31 cellular contexts compared by ENCODE assay signal in the genomic region with DNA sequence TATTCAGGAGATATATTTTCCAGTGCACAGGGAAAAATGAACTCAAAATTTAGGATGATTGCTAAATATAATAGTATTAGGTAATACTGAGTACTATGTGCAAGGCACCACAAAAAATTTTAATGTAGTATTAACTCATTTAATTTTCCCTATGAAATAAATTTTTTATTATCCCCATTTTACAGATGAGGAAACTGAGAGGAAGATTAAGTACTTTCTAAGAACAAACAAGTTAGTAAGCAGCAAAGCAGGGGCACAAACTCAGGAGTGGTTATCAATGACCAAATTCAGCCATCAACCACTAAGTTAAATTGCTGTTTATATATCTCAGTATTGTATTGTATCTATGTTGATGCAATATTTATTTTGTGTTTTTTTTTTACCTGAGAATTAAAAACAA. TPM values are rescaled to one million over a fixed set of nuclear protein-coding genes. Genes with fewer than 3 reads are reported as not detected.
"Had no signal": no experiment of that assay in that cellular context is flagged by ENCODE, and none has a peak within 500 bp of the region (broad histone marks: within the 10 kb centered on the region; RNA-seq: fewer than 3 reads in every experiment).

No MANE protein-coding gene starts in this region.

- H3K4me2 ChIP-seq: hepatocyte had no signal

- H3K27me3 ChIP-seq: colonic mucosa, dorsolateral prefrontal cortex, esophagus muscularis mucosa, esophagus squamous epithelium, foreskin keratinocyte, gastrocnemius medialis, gastroesophageal sphincter, heart left ventricle, heart right ventricle, hepatocyte had no signal

- FAIRE-seq: colon, endometrium, endothelial cell of umbilical vein, frontal cortex had no signal

- H3K4me3 ChIP-seq: colonic mucosa, coronary artery, dorsolateral prefrontal cortex, esophagus muscularis mucosa, esophagus squamous epithelium, gastrocnemius medialis, gastroesophageal sphincter, heart left ventricle, heart right ventricle, hepatocyte had no signal

- H2AFZ ChIP-seq: hepatocyte had no signal

- H3K27ac ChIP-seq: colonic mucosa, coronary artery, dorsolateral prefrontal cortex, epithelial cell of prostate, esophagus muscularis mucosa, esophagus squamous epithelium, foreskin keratinocyte, gastrocnemius medialis, gastroesophageal sphincter, heart left ventricle, heart right ventricle, hepatocyte had no signal

- H3K36me3 ChIP-seq: colonic mucosa, esophagus muscularis mucosa, esophagus squamous epithelium, gastrocnemius medialis, gastroesophageal sphincter, heart left ventricle, heart right ventricle had no signal

- H3K9me3 ChIP-seq: colonic mucosa, esophagus muscularis mucosa, esophagus squamous epithelium, gastrocnemius medialis, gastroesophageal sphincter, heart left ventricle, heart right ventricle had no signal

- DNase-seq: colonic mucosa; cortex of kidney; dermis blood vessel endothelial cell; dorsolateral prefrontal cortex; effector CD4-positive, alpha-beta T cell; effector CD8-positive, alpha-beta T cell; effector memory CD4-positive, alpha-beta T cell; effector memory CD8-positive, alpha-beta T cell; endodermal cell; erythroblast; esophagus squamous epithelium; foreskin fibroblast; foreskin keratinocyte; foreskin melanocyte; gastrocnemius medialis; glutamatergic neuron; head of caudate nucleus; heart left ventricle; heart right ventricle had no signal

- H3K4me1 ChIP-seq: colonic mucosa, esophagus squamous epithelium, foreskin keratinocyte, gastrocnemius medialis had no signal

- ATAC-seq: effector memory CD8-positive, alpha-beta T cell; esophagus mucosa; foreskin keratinocyte; gastrocnemius medialis; gastroesophageal sphincter; heart left ventricle; heart right ventricle had no signal

- H3K79me2 ChIP-seq: hepatocyte had no signal

RNA-seq across cellular contexts. Expression of a gene that starts 14.2 kb away (rescaled TPM):
- total RNA-seq: epithelial cell of proximal tubule, glomerular endothelial cell had no signal
